ENCODE assay signal across 1 cellular context in genomic region chr5:100803391-100803790, GRCh38.
TF ChIP-seq lines count a peak whose summit lies in the region.

No MANE protein-coding gene starts in this region.

TF ChIP-seq in SK-N-SH treated with all-trans-retinoic acid at 6 μM for 48 hours, 23 proteins besides CTCF, POLR2A, EP300 and RAD21 (continued from another document):
- TF ChIP-seq ARNTL (CRISPR knock-in tag; IDR thresholded peaks at IDR 0.05; ENCODE audit: borderline replicate concordance, low read depth) (no peak), ISL1 (CRISPR knock-in tag; IDR thresholded peaks at IDR 0.05) (no peak), ZFP30 (CRISPR knock-in tag; IDR thresholded peaks at IDR 0.05) (no peak), ZFP3 (CRISPR knock-in tag; IDR thresholded peaks at IDR 0.05) (no peak), ZNF70 (CRISPR knock-in tag; IDR thresholded peaks at IDR 0.05) (no peak), OSR1 (CRISPR knock-in tag; IDR thresholded peaks at IDR 0.05) (no peak)
